Comparison of ENCODE assay signal across 7 cellular contexts in the genomic region with DNA sequence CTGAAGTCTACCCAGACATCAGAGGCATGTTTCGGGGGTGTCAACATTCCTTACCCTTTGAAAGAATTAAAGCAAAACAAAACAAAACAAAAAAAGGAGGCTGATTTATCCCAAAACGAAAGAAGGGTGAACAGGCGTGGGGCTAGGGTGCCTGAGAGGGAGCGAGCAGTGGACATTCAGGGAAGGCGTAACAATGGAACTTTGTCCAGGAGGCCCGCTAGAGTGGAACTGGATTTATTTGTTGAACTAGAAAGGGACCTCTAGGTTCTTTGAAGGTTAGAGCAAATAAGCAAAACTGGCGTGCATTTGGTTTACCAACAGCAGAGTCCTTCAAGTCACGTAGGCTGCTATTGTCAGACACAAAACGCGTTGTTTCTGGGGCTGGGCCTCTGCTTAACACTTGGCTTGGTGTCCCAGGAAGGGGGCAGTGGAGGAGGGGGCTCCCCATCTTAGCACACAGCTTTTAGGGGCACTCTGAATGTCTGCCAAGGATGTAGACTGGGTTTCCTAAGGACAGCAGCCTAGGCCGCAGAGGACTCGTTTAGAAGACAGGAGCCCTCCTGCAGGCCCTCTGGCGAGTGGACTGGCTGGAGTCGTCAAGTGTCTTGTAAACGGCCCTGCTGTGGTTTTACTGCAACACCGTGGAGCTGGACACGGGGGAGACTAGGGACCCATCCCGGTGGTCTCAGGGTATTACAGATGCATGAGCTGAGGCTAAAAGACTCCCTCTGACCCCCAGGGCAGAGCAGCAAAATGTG.
DNase-seq lines count a peak whose midpoint lies in the region; ATAC-seq and TF ChIP-seq lines count a peak whose summit lies in the region.

No MANE protein-coding gene starts in this region.

- peak overlapping the region; percentile 90 for H2BK5ac ChIP-seq in IMR-90 (ENCODE audit: low read depth, low read length, poor library complexity, severe bottlenecking)

- WGBS in IMR-90 (ENCODE audit: extremely low coverage in 2 of 2, insufficient read length in 1 of 2), 2 experiments, result 47% methylated on average over 10 of the region's 18 CpGs; no CpG with 5 or more reads in 1 of the 2 experiments

- H2BK15ac ChIP-seq in IMR-90 (ENCODE audit: low read depth, low read length), result peak overlapping the region; percentile 90; the same call in 2 of the 3 replicates

- H3K79me1 ChIP-seq in IMR-90 (ENCODE audit: low read depth in 1 of 2, low read length in 2 of 2), result peaks cover 13 to 43% of the 10 kb centered on the region in 2 experiments; a peak in 3 of 4 replicates

- H3K9me1 ChIP-seq in IMR-90 (ENCODE audit: insufficient read depth, low read length), result peaks cover 17% of the 10 kb centered on the region

- peak overlapping the region; percentile 55 for H3K23ac ChIP-seq in IMR-90 (ENCODE audit: low read depth, low read length)

- ATAC-seq in IMR-90 (ENCODE audit: low read depth), result no peak
- no peak for ATAC-seq in HG02588 (IDR thresholded peaks at IDR 0.05; ENCODE audit: unreplicated experiment)

- CTCF ChIA-PET in IMR-90 (lab: Yijun Ruan, JAX), result interaction anchor here (1.4 kb wide), 1 partner anchor 553 kb away, joined by 4 read pairs; no protein-coding TSS in a partner anchor

- peak overlapping the region; percentile 93 for H3K14ac ChIP-seq in IMR-90 (replicated peaks; ENCODE audit: low read depth, low read length)

- peak overlapping the region; percentile 87 to 95 for H4K8ac ChIP-seq in IMR-90 (ENCODE audit: low read depth in 2 of 2, low read length in 2 of 2)

- in situ Hi-C loops in IMR-90 (cut with MboI; ENCODE audit: low sequenced_read_pairs), result loop anchor here (5.0 kb wide), 1 partner anchor 551 kb away; no protein-coding TSS in a partner anchor

- no peak for TF ChIP-seq RAD21 in IMR-90 (IDR thresholded peaks at IDR 0.05; ENCODE audit: low read length)

- peak overlapping the region; percentile 87 for H3K4ac ChIP-seq in IMR-90 (ENCODE audit: low read depth, low read length)

- peak overlapping the region; percentile 97 for H3K27ac ChIP-seq in IMR-90 (ENCODE audit: insufficient read depth, low read length)
- H3K27ac ChIP-seq in angular gyrus (ENCODE audit: low read depth, low read length), result peak overlapping the region; percentile 94
- peak overlapping the region; percentile 92 for H3K27ac ChIP-seq in layer of hippocampus (ENCODE audit: low read depth, low read length)
- peak overlapping the region; percentile 96 for H3K27ac ChIP-seq in substantia nigra (ENCODE audit: low read depth, low read length, poor library complexity, severe bottlenecking)

- H3K27me3 ChIP-seq in IMR-90 (ENCODE audit: control insufficient read depth, insufficient read depth, low read length) (no peaks in the 10 kb centered on the region), layer of hippocampus (ENCODE audit: control insufficient read depth, insufficient read depth, low read length) (no peaks in the 10 kb centered on the region)

- peak overlapping the region; percentile 93 for H2BK20ac ChIP-seq in IMR-90 (ENCODE audit: low read depth, low read length)

- peak overlapping the region; percentile 53 for H2AFZ ChIP-seq in IMR-90 (replicated peaks; ENCODE audit: low read length, poor library complexity)

- peak overlapping the region; percentile 3; the same call in 1 of the 2 replicates for H3K4me3 ChIP-seq in IMR-90 (ENCODE audit: insufficient read depth, low read depth, low read length)

- H3K56ac ChIP-seq in IMR-90 (ENCODE audit: extremely low read depth, insufficient read depth, low read length), result peak overlapping the region; percentile 84

- TF ChIP-seq POLR2A in IMR-90 (IDR thresholded peaks at IDR 0.05; ENCODE audit: low read depth, low read length), result no peak

- peak overlapping the region; percentile 97 for H2BK120ac ChIP-seq in IMR-90 (ENCODE audit: low read depth, low read length)

- peak overlapping the region; percentile 98 for H4K91ac ChIP-seq in IMR-90 (ENCODE audit: insufficient read depth, low read depth, low read length)

- H3K18ac ChIP-seq in IMR-90 (ENCODE audit: low read depth, low read length), result peak overlapping the region; percentile 97

- no peaks in the 10 kb centered on the region for H3K9me3 ChIP-seq in IMR-90 (ENCODE audit: control insufficient read depth, insufficient read depth, low read length)

- peak overlapping the region; percentile 20 for H2AK9ac ChIP-seq in IMR-90 (replicated peaks; ENCODE audit: low read depth, low read length, poor library complexity)

- H4K20me1 ChIP-seq in IMR-90 (ENCODE audit: insufficient read depth, low read length), result no peaks in the 10 kb centered on the region

- peak overlapping the region; percentile 90 for H2AK5ac ChIP-seq in IMR-90 (ENCODE audit: low read depth, low read length)

- no peaks in the 10 kb centered on the region for H3K36me3 ChIP-seq in IMR-90 (ENCODE audit: control insufficient read depth, insufficient read depth, low read length)

- DNase-seq in IMR-90 (no peak), substantia nigra (lab: John Stamatoyannopoulos, UW) (peak in 18 of 49 donors; percentile 17 to 67 (median 35)), epidermal melanocyte (ENCODE audit: insufficient read length, low spot score) (no peak), OCI-M2 (lab: John Stamatoyannopoulos, UW; ENCODE audit: unreplicated experiment) (no peak)

- dilution Hi-C loops in IMR-90 (cut with HindIII; ENCODE audit: low sequenced_read_pairs, unreplicated experiment), result no loop called here

- no TSS peak for BruUV-seq in IMR-90 (replicated peaks; lab: Mats Ljungman, UMichigan)

- H3K4me2 ChIP-seq in IMR-90 (ENCODE audit: low read depth, low read length), result peak overlapping the region; percentile 64

- peaks cover 31% of the 10 kb centered on the region for H3K4me1 ChIP-seq in IMR-90 (ENCODE audit: control insufficient read depth, insufficient read depth, low read length)

- TF ChIP-seq CTCF in IMR-90 (conservative IDR thresholded peaks at IDR 0.05; ENCODE audit: low read depth, low read length), result no peak

- peak overlapping the region; percentile 94 for H4K5ac ChIP-seq in IMR-90 (ENCODE audit: low read depth, low read length)

- POLR2A ChIA-PET in IMR-90 (lab: Charles Lee; ENCODE audit: unreplicated experiment), result interaction anchor here (0.5 kb wide), 1 partner anchor 441 kb away, joined by 7 read pairs; no protein-coding TSS in a partner anchor

- intact Hi-C loops in IMR-90 (cut with micrococcal nuclease), result loop anchor here (1.0 to 2.0 kb wide), 5 partner anchors 172 to 849 kb away; no protein-coding TSS in a partner anchor

- peak overlapping the region; percentile 74 for H3K9ac ChIP-seq in IMR-90 (ENCODE audit: low read depth, low read length)

TF ChIP-seq in IMR-90, 13 proteins besides CTCF, POLR2A, EP300 and RAD21:
- no peak for TF ChIP-seq SMC3 (IDR thresholded peaks at IDR 0.05; ENCODE audit: low read depth, low read length)
- TF ChIP-seq, protein P1, sequence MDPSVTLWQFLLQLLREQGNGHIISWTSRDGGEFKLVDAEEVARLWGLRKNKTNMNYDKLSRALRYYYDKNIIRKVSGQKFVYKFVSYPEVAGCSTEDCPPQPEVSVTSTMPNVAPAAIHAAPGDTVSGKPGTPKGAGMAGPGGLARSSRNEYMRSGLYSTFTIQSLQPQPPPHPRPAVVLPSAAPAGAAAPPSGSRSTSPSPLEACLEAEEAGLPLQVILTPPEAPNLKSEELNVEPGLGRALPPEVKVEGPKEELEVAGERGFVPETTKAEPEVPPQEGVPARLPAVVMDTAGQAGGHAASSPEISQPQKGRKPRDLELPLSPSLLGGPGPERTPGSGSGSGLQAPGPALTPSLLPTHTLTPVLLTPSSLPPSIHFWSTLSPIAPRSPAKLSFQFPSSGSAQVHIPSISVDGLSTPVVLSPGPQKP (IDR thresholded peaks at IDR 0.05; ENCODE audit: borderline replicate concordance, low read depth, low read length), result no peak
- TF ChIP-seq MAFK (IDR thresholded peaks at IDR 0.05; ENCODE audit: low read depth, low read length), result no peak
- no peak for TF ChIP-seq RCOR1 (IDR thresholded peaks at IDR 0.05; ENCODE audit: insufficient replicate concordance, low read length)
- TF ChIP-seq RFX5 (IDR thresholded peaks at IDR 0.05; ENCODE audit: low read depth, low read length), result no peak
- TF ChIP-seq BHLHE40 (IDR thresholded peaks at IDR 0.05; ENCODE audit: low read depth, low read length), result no peak
- TF ChIP-seq MXI1 (IDR thresholded peaks at IDR 0.05; ENCODE audit: borderline replicate concordance, low read depth, low read length), result no peak
- no peak for TF ChIP-seq MAZ (IDR thresholded peaks at IDR 0.05; ENCODE audit: borderline replicate concordance, low read depth, low read length)
